In the genomic region with DNA sequence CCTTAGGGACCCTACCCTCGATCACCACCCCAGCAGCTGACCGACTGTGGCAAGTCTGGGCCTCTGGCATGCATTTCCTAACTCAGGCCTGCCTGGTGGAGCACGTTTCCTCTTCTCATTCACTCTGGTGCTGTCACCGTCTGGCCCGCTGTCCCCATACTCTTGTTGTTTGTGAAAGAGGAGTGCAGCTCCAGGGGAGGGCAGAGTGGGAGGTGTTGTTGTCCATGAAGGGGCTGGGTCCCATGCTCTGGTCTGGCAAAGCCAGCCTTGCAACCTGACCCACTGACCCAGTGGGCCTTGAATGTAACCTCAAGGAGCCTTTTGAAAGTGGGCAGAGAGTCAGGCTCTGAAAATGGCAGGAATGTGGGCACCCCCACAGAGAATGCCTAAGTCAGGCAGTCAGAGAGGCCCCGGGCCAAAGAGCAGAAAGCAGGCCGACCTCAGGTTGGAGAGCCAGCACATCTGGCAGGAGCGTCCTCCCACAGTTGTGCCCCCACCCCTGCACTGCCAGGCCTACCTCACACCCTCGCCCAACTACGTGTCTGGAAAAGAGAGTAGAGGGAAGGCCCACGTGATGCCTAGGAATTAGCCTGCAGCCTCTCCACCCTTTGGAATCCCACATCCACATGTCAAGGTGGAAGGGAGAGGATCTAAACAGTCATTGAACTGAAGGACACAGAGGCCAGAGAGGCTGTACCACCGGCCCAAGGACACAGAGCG, we compare ENCODE assay signal across 1 cellular context.
TF ChIP-seq lines count a peak whose summit lies in the region.

No MANE protein-coding gene starts in this region.

TF ChIP-seq in IMR-90, 13 proteins besides CTCF, POLR2A, EP300 and RAD21:
- TF ChIP-seq CEBPB (IDR thresholded peaks at IDR 0.05; ENCODE audit: low read depth, low read length) (no peak), MXI1 (IDR thresholded peaks at IDR 0.05; ENCODE audit: borderline replicate concordance, low read depth, low read length) (no peak), SMC3 (IDR thresholded peaks at IDR 0.05; ENCODE audit: low read depth, low read length) (no peak), BHLHE40 (IDR thresholded peaks at IDR 0.05; ENCODE audit: low read depth, low read length) (peak; percentile 6; the same call in 1 of the 2 replicates), MAZ (IDR thresholded peaks at IDR 0.05; ENCODE audit: borderline replicate concordance, low read depth, low read length) (peak; percentile 76; the same call in 1 of the 2 replicates), RCOR1 (IDR thresholded peaks at IDR 0.05; ENCODE audit: insufficient replicate concordance, low read length) (no peak), MAFK (IDR thresholded peaks at IDR 0.05; ENCODE audit: low read depth, low read length) (no peak), FOS (IDR thresholded peaks at IDR 0.05; ENCODE audit: low read depth, low read length) (peak; percentile 20; the same call in 1 of the 2 replicates), USF2 (IDR thresholded peaks at IDR 0.05; ENCODE audit: low read depth, low read length) (peak; percentile 64; the same call in 1 of the 2 replicates)
- TF ChIP-seq, protein P1, sequence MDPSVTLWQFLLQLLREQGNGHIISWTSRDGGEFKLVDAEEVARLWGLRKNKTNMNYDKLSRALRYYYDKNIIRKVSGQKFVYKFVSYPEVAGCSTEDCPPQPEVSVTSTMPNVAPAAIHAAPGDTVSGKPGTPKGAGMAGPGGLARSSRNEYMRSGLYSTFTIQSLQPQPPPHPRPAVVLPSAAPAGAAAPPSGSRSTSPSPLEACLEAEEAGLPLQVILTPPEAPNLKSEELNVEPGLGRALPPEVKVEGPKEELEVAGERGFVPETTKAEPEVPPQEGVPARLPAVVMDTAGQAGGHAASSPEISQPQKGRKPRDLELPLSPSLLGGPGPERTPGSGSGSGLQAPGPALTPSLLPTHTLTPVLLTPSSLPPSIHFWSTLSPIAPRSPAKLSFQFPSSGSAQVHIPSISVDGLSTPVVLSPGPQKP (IDR thresholded peaks at IDR 0.05; ENCODE audit: borderline replicate concordance, low read depth, low read length): no peak
TF ChIP-seq in IMR-90: peak in this region for 4.
